ENCODE assay signal across 9 cellular contexts in genomic region chr7:92797693-92798092, GRCh38. TPM values are rescaled to one million over a fixed set of nuclear protein-coding genes. Genes with fewer than 3 reads are reported as not detected.
DNase-seq lines count a peak whose midpoint lies in the region; ATAC-seq and TF ChIP-seq lines count a peak whose summit lies in the region.
"Had no signal": no experiment of that assay in that cellular context is flagged by ENCODE, and none has a peak within 500 bp of the region (broad histone marks: within the 10 kb centered on the region; RNA-seq: fewer than 3 reads in every experiment).

No MANE protein-coding gene starts in this region.

- no peaks in the 10 kb centered on the region for H3K27me3 Mint-ChIP-seq in activated CD8-positive, alpha-beta T cell treated with anti-CD3 and anti-CD28 coated beads for 36 hours
- no peaks in the 10 kb centered on the region for H3K27me3 Mint-ChIP-seq in activated CD8-positive, alpha-beta T cell treated with anti-CD3 and anti-CD28 coated beads, Interleukin-2, amount 10 ng/mL, durations not matched to agents 7 days and 5 days (ENCODE audit: low read depth)

- no peaks in the 10 kb centered on the region for H4K20me1 ChIP-seq in MM.1S (ENCODE audit: insufficient read depth, low read length)

- no peaks in the 10 kb centered on the region for H3K9me2 ChIP-seq in MM.1S (replicated peaks; ENCODE audit: insufficient read depth, low read length)

- H3K4me1 ChIP-seq in MM.1S (ENCODE audit: low read length) = peaks cover 45% of the 10 kb centered on the region

- ATAC-seq in activated CD8-positive, alpha-beta T cell treated with anti-CD3 and anti-CD28 coated beads for 36 hours = peak; percentile 60
- ATAC-seq in activated CD8-positive, alpha-beta T cell treated with anti-CD3 and anti-CD28 coated beads, Interleukin-2, amount 10 ng/mL, durations not matched to agents 7 days and 5 days = no peak

- no peak overlapping the region for H3K27ac Mint-ChIP-seq in activated CD8-positive, alpha-beta T cell treated with anti-CD3 and anti-CD28 coated beads for 36 hours
- H3K27ac Mint-ChIP-seq in activated CD8-positive, alpha-beta T cell treated with anti-CD3 and anti-CD28 coated beads, Interleukin-2, amount 10 ng/mL, durations not matched to agents 7 days and 5 days = no peak overlapping the region

- H3K9me3 Mint-ChIP-seq in activated CD8-positive, alpha-beta T cell treated with anti-CD3 and anti-CD28 coated beads for 36 hours = no peaks in the 10 kb centered on the region
- no peaks in the 10 kb centered on the region for H3K9me3 Mint-ChIP-seq in activated CD8-positive, alpha-beta T cell treated with anti-CD3 and anti-CD28 coated beads, Interleukin-2, amount 10 ng/mL, durations not matched to agents 7 days and 5 days (ENCODE audit: insufficient read depth)

- H3F3A ChIP-seq in MM.1S (ENCODE audit: insufficient read depth, low read length) = peaks cover 14% of the 10 kb centered on the region; the same call in 1 of the 2 replicates

- H3K4me1 Mint-ChIP-seq in activated CD8-positive, alpha-beta T cell treated with anti-CD3 and anti-CD28 coated beads for 36 hours (ENCODE audit: low read depth) = peaks cover 35% of the 10 kb centered on the region
- H3K4me1 Mint-ChIP-seq in activated CD8-positive, alpha-beta T cell treated with anti-CD3 and anti-CD28 coated beads, Interleukin-2, amount 10 ng/mL, durations not matched to agents 7 days and 5 days (ENCODE audit: low read depth) = peaks cover 30% of the 10 kb centered on the region

- H2AFZ ChIP-seq in MM.1S (ENCODE audit: low read length) = no peak overlapping the region

- peaks cover 18% of the 10 kb centered on the region for H3K36me3 Mint-ChIP-seq in activated CD8-positive, alpha-beta T cell treated with anti-CD3 and anti-CD28 coated beads for 36 hours (ENCODE audit: low read depth)
- H3K36me3 Mint-ChIP-seq in activated CD8-positive, alpha-beta T cell treated with anti-CD3 and anti-CD28 coated beads, Interleukin-2, amount 10 ng/mL, durations not matched to agents 7 days and 5 days (ENCODE audit: low read depth) = peaks cover 33% of the 10 kb centered on the region

- no peak overlapping the region for H3K9ac ChIP-seq in MM.1S (ENCODE audit: low read length)

- CTCF ChIA-PET in activated CD8-positive, alpha-beta T cell treated with anti-CD3 and anti-CD28 coated beads for 36 hours (lab: Charles Lee) = no interaction called here
- CTCF ChIA-PET in activated CD8-positive, alpha-beta T cell treated with anti-CD3 and anti-CD28 coated beads, Interleukin-2, amount 10 ng/mL, durations not matched to agents 7 days and 5 days (lab: Charles Lee) = no interaction called here

- H3K9me3 ChIP-seq in MM.1S (replicated peaks; ENCODE audit: insufficient read depth, low read length) = no peaks in the 10 kb centered on the region
- H3K9me3 ChIP-seq: lower lobe of right lung had no signal

- DNase-seq in activated CD8-positive, alpha-beta T cell treated with anti-CD3 and anti-CD28 coated beads for 36 hours = peak; percentile 37
- no peak for DNase-seq in activated CD8-positive, alpha-beta T cell treated with anti-CD3 and anti-CD28 coated beads, Interleukin-2, amount 10 ng/mL, durations not matched to agents 7 days and 5 days
- DNase-seq in LHCN-M2 (ENCODE audit: low read depth) (peak; percentile 63), choroid plexus epithelial cell (ENCODE audit: low read depth) (peak; percentile 54), NCI-H2227 treated with DMSO at 0.1 percent for 48 hours (lab: John Stamatoyannopoulos, UW) (no peak), MM.1S (no peak), amniotic stem cell (lab: John Stamatoyannopoulos, UW) (no peak)
- peak; percentile 47 for DNase-seq in stimulated activated CD4-positive, alpha-beta T cell treated with anti-CD3 and anti-CD28 coated beads, Interleukin-4, amount 100 ng/mL, for 24 hours
- DNase-seq: lower lobe of right lung had no signal

- intact Hi-C loops in activated CD8-positive, alpha-beta T cell treated with anti-CD3 and anti-CD28 coated beads for 36 hours (cut with micrococcal nuclease) = no loop called here

- H3K4me3 ChIP-seq in choroid plexus epithelial cell (ENCODE audit: low read depth, low read length) (no peak overlapping the region), MM.1S (ENCODE audit: low read length) (no peak overlapping the region)
- H3K4me3 ChIP-seq: lower lobe of right lung had no signal

- H3K79me2 ChIP-seq in MM.1S (ENCODE audit: low read length) = peaks cover 96% of the 10 kb centered on the region

- no peak overlapping the region for H3K27ac ChIP-seq in MM.1S (ENCODE audit: low read length)
- H3K27ac ChIP-seq: lower lobe of right lung had no signal

- no peak for TF ChIP-seq CTCF in activated CD8-positive, alpha-beta T cell treated with anti-CD3 and anti-CD28 coated beads for 36 hours (IDR thresholded peaks at IDR 0.05)
- TF ChIP-seq CTCF in choroid plexus epithelial cell (conservative IDR thresholded peaks at IDR 0.05; ENCODE audit: low read depth, low read length) = no peak
- TF ChIP-seq CTCF in MM.1S (IDR thresholded peaks at IDR 0.05; ENCODE audit: low read length) = no peak

- no peak overlapping the region for H3K4me2 ChIP-seq in MM.1S (ENCODE audit: low read depth, low read length)

- POLR2A ChIA-PET in activated CD8-positive, alpha-beta T cell treated with anti-CD3 and anti-CD28 coated beads for 36 hours (lab: Charles Lee) = interaction anchor here (1.5 kb wide), 1 partner anchor 12 kb away, joined by 9 read pairs; no protein-coding TSS in a partner anchor
- POLR2A ChIA-PET in activated CD8-positive, alpha-beta T cell treated with anti-CD3 and anti-CD28 coated beads, Interleukin-2, amount 10 ng/mL, durations not matched to agents 7 days and 5 days (lab: Charles Lee) = no interaction called here

- no peaks in the 10 kb centered on the region for H3K27me3 ChIP-seq in MM.1S (replicated peaks; ENCODE audit: insufficient read depth, low read length)

- H3K36me3 ChIP-seq in MM.1S (replicated peaks; ENCODE audit: insufficient read depth, low read length) = no peaks in the 10 kb centered on the region
- H3K36me3 ChIP-seq: lower lobe of right lung had no signal

- no peak overlapping the region for H3K4me3 Mint-ChIP-seq in activated CD8-positive, alpha-beta T cell treated with anti-CD3 and anti-CD28 coated beads for 36 hours
- no peak overlapping the region for H3K4me3 Mint-ChIP-seq in activated CD8-positive, alpha-beta T cell treated with anti-CD3 and anti-CD28 coated beads, Interleukin-2, amount 10 ng/mL, durations not matched to agents 7 days and 5 days

RNA-seq across cellular contexts. Expression of gene CDK6, which starts 38.7 kb away (rescaled TPM):
- 100 to 1,000 TPM; 130 to 138 TPM for total RNA-seq in activated CD8-positive, alpha-beta T cell treated with anti-CD3 and anti-CD28 coated beads for 36 hours
- 100 to 1,000 TPM; 159 to 160 TPM for total RNA-seq in activated CD8-positive, alpha-beta T cell treated with anti-CD3 and anti-CD28 coated beads, Interleukin-2, amount 10 ng/mL, durations not matched to agents 7 days and 5 days
- total RNA-seq in LHCN-M2 (2014; rRNA removed) = 66.1 and 66.2 TPM in 2 replicates
- polyA plus RNA-seq in LHCN-M2 (2012) = 19.8 TPM

Comparison
In these comparisons a context has a peak if more than half of its experiments do, and no peak if none do; other contexts are left out.
1. DNase-seq: peak in activated CD8-positive, alpha-beta T cell treated with anti-CD3 and anti-CD28 coated beads for 36 hours (single experiment), LHCN-M2 (single experiment), choroid plexus epithelial cell (single experiment) and stimulated activated CD4-positive, alpha-beta T cell treated with anti-CD3 and anti-CD28 coated beads, Interleukin-4, amount 100 ng/mL, for 24 hours (single experiment); none in activated CD8-positive, alpha-beta T cell treated with anti-CD3 and anti-CD28 coated beads, Interleukin-2, amount 10 ng/mL, durations not matched to agents 7 days and 5 days (single experiment), NCI-H2227 treated with DMSO at 0.1 percent for 48 hours (single experiment), MM.1S (single experiment) and amniotic stem cell (single experiment).